In genomic region chr3:54515439-54516213, GRCh38 we compare ENCODE assay signal across 22 cellular contexts.
"Had no signal": no experiment of that assay in that cellular context is flagged by ENCODE, and none has a peak within 500 bp of the region (broad histone marks: within the 10 kb centered on the region; RNA-seq: fewer than 3 reads in every experiment).

No MANE protein-coding gene starts in this region.

- DNase-seq: cortex of kidney; dorsolateral prefrontal cortex; effector memory CD4-positive, alpha-beta T cell; gastrocnemius medialis; heart right ventricle; immature natural killer cell; kidney; left cardiac atrium; left ventricle myocardium inferior; lower lobe of right lung; mesenchymal stem cell; naive B cell; occipital lobe; pancreas; right cardiac atrium; small intestine; stimulated activated CD4-positive, alpha-beta T cell treated with anti-CD3 and anti-CD28 coated beads, Interleukin-12 subunit alpha, Interleukin-12 subunit beta, amount 100 ng/mL, for 4 hours; stimulated activated naive CD4-positive, alpha-beta T cell; stomach; substantia nigra; thyroid gland had no signal

- H3K4me3 ChIP-seq: dorsolateral prefrontal cortex, gastrocnemius medialis, heart right ventricle, left ventricle myocardium inferior, lower lobe of right lung, pancreas, stomach, thyroid gland had no signal

- ATAC-seq: esophagus mucosa, gastrocnemius medialis, left cardiac atrium, lower lobe of right lung, pancreas, right cardiac atrium had no signal
